In the genomic region with DNA sequence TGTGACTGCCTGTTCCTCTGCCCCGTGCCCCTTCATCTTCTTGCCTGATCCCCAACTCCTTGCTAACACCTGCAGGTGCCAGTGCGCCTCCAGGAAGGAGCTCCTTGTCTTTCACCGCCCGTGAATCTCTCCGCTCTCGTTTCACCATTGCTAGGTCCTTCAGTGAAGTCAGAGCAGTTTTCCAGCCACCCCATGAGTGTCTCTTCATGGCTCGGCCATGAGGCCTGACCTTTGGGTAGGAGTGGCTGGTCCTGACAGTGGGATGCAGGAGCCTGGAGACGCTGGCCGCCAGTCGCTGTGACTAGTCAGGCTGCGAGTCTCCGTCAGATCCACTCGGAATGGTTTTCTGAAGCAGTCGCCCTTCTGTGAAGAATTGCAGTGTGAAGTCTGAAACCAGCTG, we compare ENCODE assay signal across 1 cellular context.
TF ChIP-seq lines count a peak whose summit lies in the region.

No MANE protein-coding gene starts in this region.

TF ChIP-seq in H1, 55 proteins besides CTCF, POLR2A, EP300 and RAD21:
- TF ChIP-seq NRF1 (IDR thresholded peaks at IDR 0.05; ENCODE audit: low read depth, low read length) (no peak), SIN3A (conservative IDR thresholded peaks at IDR 0.05 in 1 of 2, IDR thresholded peaks at IDR 0.05 in 1 of 2; ENCODE audit: low read depth in 1 of 2, low read length in 2 of 2) (no peak), BRCA1 (IDR thresholded peaks at IDR 0.05; ENCODE audit: low read depth, low read length) (no peak), POLR2AphosphoS5 (IDR thresholded peaks at IDR 0.05; ENCODE audit: low read depth, low read length) (no peak), CEBPB (IDR thresholded peaks at IDR 0.05; ENCODE audit: low read depth, low read length) (no peak)
